In genomic region chr14:54564799-54565235, GRCh38 we compare ENCODE assay signal across 1 cellular context.
TF ChIP-seq lines count a peak whose summit lies in the region.

No MANE protein-coding gene starts in this region.

TF ChIP-seq in HepG2, 621 proteins besides CTCF, POLR2A, EP300 and RAD21 (continued from another document and continues in another):
- TF ChIP-seq ZNF136 (CRISPR knock-in tag; IDR thresholded peaks at IDR 0.05; ENCODE audit: low read depth) (peak; percentile 43; the same call in 1 of the 2 replicates), POLR2AphosphoS5 (IDR thresholded peaks at IDR 0.05; ENCODE audit: low read depth, low read length) (no peak; the same call in 1 of the 2 replicates), HNF1A (IDR thresholded peaks at IDR 0.05; ENCODE audit: low read depth) (no peak; the same call in 1 of the 2 replicates), HNF1A (CRISPR knock-in tag; IDR thresholded peaks at IDR 0.05; ENCODE audit: borderline replicate concordance) (no peak), NCOA5 (CRISPR knock-in tag; IDR thresholded peaks at IDR 0.05) (no peak), ZNF512B (CRISPR knock-in tag; IDR thresholded peaks at IDR 0.05; ENCODE audit: borderline replicate concordance) (peak; percentile 44; the same call in 1 of the 2 replicates), ZBTB25 (CRISPR knock-in tag; IDR thresholded peaks at IDR 0.05) (0 out of 2 replicates have a peak, but pooled peaks have one; percentile 1), U2AF2 (IDR thresholded peaks at IDR 0.05; ENCODE audit: low read depth, low read length) (no peak), MAZ (IDR thresholded peaks at IDR 0.05; ENCODE audit: borderline replicate concordance, low read depth, low read length) (no peak), MAZ (CRISPR knock-in tag; IDR thresholded peaks at IDR 0.05; ENCODE audit: low read depth) (no peak), FUBP1 (CRISPR knock-in tag; IDR thresholded peaks at IDR 0.05; ENCODE audit: borderline replicate concordance) (0 out of 2 replicates have a peak, but pooled peaks have one; percentile 57), ZNF678 (CRISPR knock-in tag; IDR thresholded peaks at IDR 0.05) (no peak), ETV6 (CRISPR knock-in tag; conservative IDR thresholded peaks at IDR 0.05) (no peak), ZNF598 (CRISPR knock-in tag; IDR thresholded peaks at IDR 0.05; ENCODE audit: borderline replicate concordance) (no peak), ZSCAN30 (CRISPR knock-in tag; IDR thresholded peaks at IDR 0.05) (no peak), CEBPZ (IDR thresholded peaks at IDR 0.05; ENCODE audit: low read length) (no peak), NFATC3 (CRISPR knock-in tag; IDR thresholded peaks at IDR 0.05) (peak; percentile 25; the same call in 1 of the 2 replicates), ARNTL (CRISPR knock-in tag; IDR thresholded peaks at IDR 0.05) (no peak), TRIM22 (IDR thresholded peaks at IDR 0.05) (no peak), NFYB (CRISPR knock-in tag; IDR thresholded peaks at IDR 0.05) (no peak), DNMT1 (CRISPR knock-in tag; IDR thresholded peaks at IDR 0.05) (no peak), LRRFIP1 (CRISPR knock-in tag; conservative IDR thresholded peaks at IDR 0.05) (no peak), ZNF570 (CRISPR knock-in tag; IDR thresholded peaks at IDR 0.05; ENCODE audit: borderline replicate concordance) (no peak), NR1H2 (CRISPR knock-in tag; IDR thresholded peaks at IDR 0.05; ENCODE audit: borderline replicate concordance, low read depth) (no peak), ZIK1 (CRISPR knock-in tag; IDR thresholded peaks at IDR 0.05; ENCODE audit: borderline replicate concordance, low read depth) (no peak), HNRNPLL (IDR thresholded peaks at IDR 0.05; ENCODE audit: low read depth, low read length, poor library complexity, severe bottlenecking) (peak; percentile 81), ZNF781 (CRISPR knock-in tag; IDR thresholded peaks at IDR 0.05; ENCODE audit: borderline replicate concordance, not compliant biosample characterization) (no peak), ZNF776 (CRISPR knock-in tag; IDR thresholded peaks at IDR 0.05) (no peak), MTF2 (CRISPR knock-in tag; IDR thresholded peaks at IDR 0.05; ENCODE audit: borderline replicate concordance) (no peak), ZBTB20 (CRISPR knock-in tag; IDR thresholded peaks at IDR 0.05; ENCODE audit: borderline replicate concordance, low read depth) (no peak), HINFP (CRISPR knock-in tag; IDR thresholded peaks at IDR 0.05; ENCODE audit: low read depth) (no peak), SMYD3 (CRISPR knock-in tag; IDR thresholded peaks at IDR 0.05) (no peak), ZNF317 (CRISPR knock-in tag; IDR thresholded peaks at IDR 0.05) (peak; percentile 61; the same call in 1 of the 2 replicates), ZNF513 (CRISPR knock-in tag; conservative IDR thresholded peaks at IDR 0.05) (no peak)
